ENCODE assay signal across 18 cellular contexts in genomic region chr12:116130431-116130830, GRCh38.
DNase-seq lines count a peak whose midpoint lies in the region; ATAC-seq, FAIRE-seq and TF ChIP-seq lines count a peak whose summit lies in the region.
"Had no signal": no experiment of that assay in that cellular context is flagged by ENCODE, and none has a peak within 500 bp of the region (broad histone marks: within the 10 kb centered on the region; RNA-seq: fewer than 3 reads in every experiment).

No MANE protein-coding gene starts in this region.

- peaks cover 33 to 66% of the 10 kb centered on the region in 2 donors for H3K4me1 Mint-ChIP-seq in effector memory CD8-positive, alpha-beta T cell (ENCODE audit: low read depth in 2 of 2)
- H3K4me1 Mint-ChIP-seq in neural progenitor cell = peaks cover 56% of the 10 kb centered on the region
- H3K4me1 Mint-ChIP-seq in progenitor cell of endocrine pancreas (ENCODE audit: low read depth) = peaks cover 15% of the 10 kb centered on the region

- H3K4me3 ChIP-seq in SJSA1 (no peak overlapping the region), neural progenitor cell (no peak overlapping the region)
- H3K4me3 ChIP-seq: lower lobe of right lung, ovary, tibial nerve had no signal

- intact Hi-C loops in left cardiac atrium (cut with DNase I) = no loop called here

- no peaks in the 10 kb centered on the region for H3K27me3 Mint-ChIP-seq in effector memory CD8-positive, alpha-beta T cell
- H3K27me3 Mint-ChIP-seq in neural progenitor cell (ENCODE audit: insufficient read depth, low read depth) (peaks cover 2% of the 10 kb centered on the region), progenitor cell of endocrine pancreas (no peaks in the 10 kb centered on the region)

- H3K4me1 ChIP-seq in SJSA1 (replicated peaks) = peaks cover 58% of the 10 kb centered on the region
- H3K4me1 ChIP-seq in neural progenitor cell = peaks cover 27% of the 10 kb centered on the region

- DNase-seq in H54 (ENCODE audit: insufficient read length, low spot score) (no peak), SJSA1 (ENCODE audit: low read depth in 1 of 2, low spot score in 2 of 2) (no peak), neural progenitor cell (ENCODE audit: low spot score) (no peak), left cardiac atrium (no peak), progenitor cell of endocrine pancreas (ENCODE audit: low spot score, unreplicated experiment) (no peak)
- DNase-seq in effector memory CD8-positive, alpha-beta T cell = no peak
- DNase-seq: activated CD4-positive, alpha-beta T cell treated with anti-CD3 and anti-CD28 coated beads, Interleukin-2, amount 50 U/mL, for 4 hours; DMS79 treated with DMSO at 0.1 percent for 48 hours; hypothalamus; lower lobe of right lung; NCI-H2029 treated with DMSO at 0.1 percent for 48 hours; ovary had no signal

- peak overlapping the region; percentile 12 for H3K27ac Mint-ChIP-seq in effector memory CD8-positive, alpha-beta T cell
- H3K27ac Mint-ChIP-seq in neural progenitor cell = peak overlapping the region; percentile 62
- no peak overlapping the region for H3K27ac Mint-ChIP-seq in progenitor cell of endocrine pancreas
- H3K27ac Mint-ChIP-seq: activated T-helper 1 cell treated with anti-CD3 and anti-CD28 coated beads, Interleukin-12 subunit alpha, Interleukin-12 subunit beta, Interleukin-2, Interleukin-4 antibody, amounts not matched to agents 30 ng/mL and 10 ng/mL and 1 ng/mL, durations not matched to agents 14 hours and 24 hours and 36 hours; T-helper 1 cell treated with Interleukin-12 subunit alpha and Interleukin-12 subunit beta and Interleukin-4 antibody, amounts not matched to agents 30 μg/mL and 1 μg/mL, for 36 hours had no signal

- no peaks in the 10 kb centered on the region for H3K9me3 ChIP-seq in SJSA1 (replicated peaks)
- H3K9me3 ChIP-seq in neural progenitor cell (ENCODE audit: low read depth) = no peaks in the 10 kb centered on the region
- H3K9me3 ChIP-seq: lower lobe of right lung, ovary, tibial nerve had no signal

- H3K27me3 ChIP-seq in SJSA1 (replicated peaks) (no peaks in the 10 kb centered on the region), neural progenitor cell (no peaks in the 10 kb centered on the region)
- H3K27me3 ChIP-seq: ovary, tibial nerve had no signal

- FAIRE-seq in H54 (lab: Jason Lieb, UNC) = peak; percentile 91
- FAIRE-seq: endometrium had no signal

- no peak for TF ChIP-seq POLR2A in H54 (IDR thresholded peaks at IDR 0.05; ENCODE audit: low read depth, low read length)

- H4K20me1 ChIP-seq in neural progenitor cell (ENCODE audit: low read depth) = peaks cover 89% of the 10 kb centered on the region

- no peak overlapping the region for H3K4me2 ChIP-seq in neural progenitor cell

- H2AFZ ChIP-seq in neural progenitor cell (replicated peaks) = no peak overlapping the region

- 0 out of 2 replicates have a peak overlapping the region, but pooled peaks have one; percentile 1 for H3K27ac ChIP-seq in SJSA1
- peak overlapping the region; percentile 13 for H3K27ac ChIP-seq in neural progenitor cell
- H3K27ac ChIP-seq: lower lobe of right lung, ovary, tibial nerve had no signal

- no peak overlapping the region for H3K4me3 Mint-ChIP-seq in effector memory CD8-positive, alpha-beta T cell
- H3K4me3 Mint-ChIP-seq in neural progenitor cell = no peak overlapping the region
- H3K4me3 Mint-ChIP-seq in progenitor cell of endocrine pancreas (ENCODE audit: low read depth) = no peak overlapping the region
- H3K4me3 Mint-ChIP-seq: activated T-helper 1 cell treated with anti-CD3 and anti-CD28 coated beads, Interleukin-12 subunit alpha, Interleukin-12 subunit beta, Interleukin-2, Interleukin-4 antibody, amounts not matched to agents 30 ng/mL and 10 ng/mL and 1 ng/mL, durations not matched to agents 14 hours and 24 hours and 36 hours; T-helper 1 cell treated with Interleukin-12 subunit alpha and Interleukin-12 subunit beta and Interleukin-4 antibody, amounts not matched to agents 30 μg/mL and 1 μg/mL, for 36 hours had no signal

- no peak overlapping the region for H3K9ac ChIP-seq in neural progenitor cell

- no peak for ATAC-seq in effector memory CD8-positive, alpha-beta T cell (replicated peaks)
- ATAC-seq in left cardiac atrium (no peak), HG03045 (IDR thresholded peaks at IDR 0.05; ENCODE audit: unreplicated experiment) (no peak), GM18511 (IDR thresholded peaks at IDR 0.05; ENCODE audit: unreplicated experiment) (no peak)
- ATAC-seq: lower lobe of right lung had no signal

- TF ChIP-seq CTCF in neural progenitor cell (IDR thresholded peaks at IDR 0.05) (no peak), progenitor cell of endocrine pancreas (IDR thresholded peaks at IDR 0.05; ENCODE audit: unreplicated experiment) (no peak)

- peaks cover 5% of the 10 kb centered on the region for H3F3A ChIP-seq in neural progenitor cell (ENCODE audit: low read depth)

- H3K36me3 ChIP-seq in SJSA1 (no peaks in the 10 kb centered on the region), neural progenitor cell (no peaks in the 10 kb centered on the region)
- H3K36me3 ChIP-seq: lower lobe of right lung, ovary, tibial nerve had no signal

- H3K9me3 Mint-ChIP-seq in effector memory CD8-positive, alpha-beta T cell = no peaks in the 10 kb centered on the region
- H3K9me3 Mint-ChIP-seq in neural progenitor cell (no peaks in the 10 kb centered on the region), progenitor cell of endocrine pancreas (ENCODE audit: low read depth) (no peaks in the 10 kb centered on the region)
- H3K9me3 Mint-ChIP-seq: activated T-helper 1 cell treated with anti-CD3 and anti-CD28 coated beads, Interleukin-12 subunit alpha, Interleukin-12 subunit beta, Interleukin-2, Interleukin-4 antibody, amounts not matched to agents 30 ng/mL and 10 ng/mL and 1 ng/mL, durations not matched to agents 14 hours and 24 hours and 36 hours; T-helper 1 cell treated with Interleukin-12 subunit alpha and Interleukin-12 subunit beta and Interleukin-4 antibody, amounts not matched to agents 30 μg/mL and 1 μg/mL, for 36 hours had no signal

- peaks cover 100% of the 10 kb centered on the region for H3K79me2 ChIP-seq in neural progenitor cell (ENCODE audit: low read depth)

- H3K36me3 Mint-ChIP-seq in effector memory CD8-positive, alpha-beta T cell (ENCODE audit: insufficient read depth) = peaks cover 3% of the 10 kb centered on the region
- no peaks in the 10 kb centered on the region for H3K36me3 Mint-ChIP-seq in neural progenitor cell
- H3K36me3 Mint-ChIP-seq in progenitor cell of endocrine pancreas (ENCODE audit: insufficient read depth) = no peaks in the 10 kb centered on the region
